Comparison of ENCODE assay signal across 19 cellular contexts in the genomic region with DNA sequence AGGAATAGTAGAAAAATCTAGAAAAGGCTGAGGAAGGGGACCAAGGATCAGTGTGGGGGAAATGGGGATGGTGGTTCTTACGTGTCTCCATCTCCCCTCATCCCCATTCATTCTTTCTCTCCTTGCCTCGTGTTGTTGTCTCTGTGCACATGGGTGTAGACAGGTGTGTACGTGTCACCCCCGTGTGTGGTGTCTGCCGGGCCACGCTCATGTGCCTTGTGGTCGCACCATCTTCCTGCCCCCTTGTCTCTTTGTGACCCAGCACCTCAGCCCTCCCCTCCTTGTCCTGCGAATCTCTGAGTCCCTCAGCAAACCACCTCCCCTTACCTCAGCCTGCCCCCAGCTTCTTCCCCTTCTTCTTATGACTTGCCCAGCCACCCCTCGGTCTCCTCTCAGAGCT. TPM values are rescaled to one million over a fixed set of nuclear protein-coding genes. Genes with fewer than 3 reads are reported as not detected.
"Had no signal": no experiment of that assay in that cellular context is flagged by ENCODE, and none has a peak within 500 bp of the region (broad histone marks: within the 10 kb centered on the region; RNA-seq: fewer than 3 reads in every experiment).

No MANE protein-coding gene starts in this region.

- H3K4me3 Mint-ChIP-seq: stimulated activated naive B cell treated with anti-CD40 and anti-IgM and Interleukin-4, amounts not matched to agents 10 μg/mL and 1 μg/mL and 100 μg/mL, for 72 hours had no signal

- H3K9me3 ChIP-seq: adrenal gland, body of pancreas, heart right ventricle, psoas muscle, spleen, suprapubic skin, upper lobe of right lung had no signal

- H3K27ac ChIP-seq: adrenal gland, heart right ventricle, psoas muscle, SK-N-MC, spleen, suprapubic skin, upper lobe of right lung had no signal

- H3K9me3 Mint-ChIP-seq: stimulated activated naive B cell treated with anti-CD40 and anti-IgM and Interleukin-4, amounts not matched to agents 10 μg/mL and 1 μg/mL and 100 μg/mL, for 72 hours had no signal

- H3K4me3 ChIP-seq: adrenal gland, body of pancreas, heart right ventricle, psoas muscle, spleen, suprapubic skin, upper lobe of right lung had no signal

- H3K27me3 Mint-ChIP-seq: stimulated activated naive B cell treated with anti-CD40 and anti-IgM and Interleukin-4, amounts not matched to agents 10 μg/mL and 1 μg/mL and 100 μg/mL, for 72 hours had no signal

- H3K27me3 ChIP-seq: adrenal gland, body of pancreas, heart right ventricle, spleen, suprapubic skin, upper lobe of right lung had no signal

- ATAC-seq: psoas muscle; stimulated activated naive B cell treated with anti-CD40 and anti-IgM and Interleukin-4, amounts not matched to agents 10 μg/mL and 1 μg/mL and 100 μg/mL, for 72 hours had no signal

- H3K27ac Mint-ChIP-seq: stimulated activated naive B cell treated with anti-CD40 and anti-IgM and Interleukin-4, amounts not matched to agents 10 μg/mL and 1 μg/mL and 100 μg/mL, for 72 hours had no signal

- H3K36me3 ChIP-seq: adrenal gland had no signal

- DNase-seq: activated CD4-positive, alpha-beta T cell treated with anti-CD3 and anti-CD28 coated beads for 48 hours; activated naive CD4-positive, alpha-beta T cell treated with anti-CD3 and anti-CD28 coated beads, Interleukin-2, amount 50 U/mL, for 16 hours; activated T-cell treated with anti-CD3 and anti-CD28 coated beads for 4 hours; adrenal gland; body of pancreas; dermis blood vessel endothelial cell; foreskin melanocyte; heart right ventricle; kidney; occipital lobe; psoas muscle; spleen; stimulated activated CD4-positive, alpha-beta T cell treated with anti-CD3 and anti-CD28 coated beads, Interleukin-1b, Interleukin-23, amount 100 ng/mL, for 48 hours; stimulated activated naive B cell treated with anti-CD40 and anti-IgM and Interleukin-4, amounts not matched to agents 10 μg/mL and 1 μg/mL and 100 μg/mL, for 72 hours; T-helper 1 cell; upper lobe of right lung had no signal

- H3K4me1 ChIP-seq: upper lobe of right lung had no signal

RNA-seq across cellular contexts. Expression of gene MDFI, which starts 52.7 kb away (rescaled TPM):
- total RNA-seq: activated CD8-positive, alpha-beta memory T cell treated with anti-CD3 and anti-CD28 coated beads for 36 hours had no signal
